In the genomic region with DNA sequence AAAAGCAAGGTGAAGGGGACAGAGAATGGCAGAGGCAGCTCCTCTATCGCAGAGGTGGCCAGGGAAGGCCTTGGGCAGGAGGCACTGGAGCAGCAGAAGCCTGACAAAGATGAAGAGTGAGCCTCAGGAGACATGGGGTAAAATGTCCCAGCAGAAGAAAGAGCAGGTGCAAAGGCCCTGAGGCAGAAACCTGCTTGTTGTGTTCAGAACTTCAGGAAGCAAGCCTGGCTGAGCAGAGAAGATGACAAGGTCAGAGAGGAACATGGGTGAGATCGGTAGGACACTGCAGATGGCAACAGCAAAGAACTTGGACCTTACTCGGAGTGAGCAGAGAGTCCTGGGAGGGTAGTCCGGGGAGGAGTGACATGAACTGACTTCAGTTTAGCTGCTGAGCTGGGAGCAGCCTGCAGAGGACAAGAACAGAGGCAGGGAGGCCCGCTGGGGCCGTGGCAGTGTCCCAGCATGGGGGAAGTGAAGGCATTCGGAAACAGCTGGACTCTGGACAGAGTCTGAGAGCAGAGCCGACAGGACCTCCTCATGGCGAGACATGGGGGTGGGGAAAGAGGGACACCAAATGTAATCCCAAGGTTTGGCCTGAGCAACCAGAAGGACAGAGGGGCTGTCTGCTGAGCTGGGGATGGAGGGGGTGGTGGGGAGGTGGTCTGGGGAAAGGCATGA, we compare ENCODE assay signal across 13 cellular contexts.
DNase-seq lines count a peak whose midpoint lies in the region; ATAC-seq and TF ChIP-seq lines count a peak whose summit lies in the region.
"Had no signal": no experiment of that assay in that cellular context is flagged by ENCODE, and none has a peak within 500 bp of the region (broad histone marks: within the 10 kb centered on the region; RNA-seq: fewer than 3 reads in every experiment).

No MANE protein-coding gene starts in this region.

- POLR2A ChIA-PET in CD4-positive, alpha-beta memory T cell (lab: Charles Lee; ENCODE audit: partially characterized antibody): interaction anchor here (0.7 to 2.0 kb wide), 3 partner anchors 30 to 97 kb away, joined by 3 to 5 read pairs (median 3); no protein-coding TSS in a partner anchor

- WGBS in sigmoid colon, 2 donors: 78 to 83% methylated on average over 9 of the region's 9 CpGs

- H3K4me3 ChIP-seq in CD4-positive, alpha-beta memory T cell (ENCODE audit: low read length in 2 of 2): no peak overlapping the region
- H3K4me3 ChIP-seq in RWPE2 (ENCODE audit: severe bottlenecking) (no peak overlapping the region), dorsolateral prefrontal cortex (no peak overlapping the region), sigmoid colon (no peak overlapping the region), MG63 (no peak overlapping the region)
- H3K4me3 ChIP-seq: cardiac muscle cell, uterus had no signal

- peaks cover 80% of the 10 kb centered on the region for H3K4me1 ChIP-seq in CD4-positive, alpha-beta memory T cell (ENCODE audit: insufficient read depth, low read length)
- H3K4me1 ChIP-seq in RWPE2 (ENCODE audit: insufficient read depth, poor library complexity, severe bottlenecking): no peaks in the 10 kb centered on the region
- H3K4me1 ChIP-seq in sigmoid colon: peaks cover 0 to 24% (median 14%) of the 10 kb centered on the region in 4 donors
- H3K4me1 ChIP-seq: parathyroid adenoma, uterus had no signal

- ATAC-seq in RWPE2 (ENCODE audit: low read depth): no peak
- ATAC-seq in HG03354 (IDR thresholded peaks at IDR 0.05; ENCODE audit: poor library complexity, severe bottlenecking, unreplicated experiment): no peak

- no peaks in the 10 kb centered on the region for H3K9me3 ChIP-seq in CD4-positive, alpha-beta memory T cell (ENCODE audit: control insufficient read depth in 1 of 2, low read length in 2 of 2)
- no peaks in the 10 kb centered on the region for H3K9me3 ChIP-seq in RWPE2 (ENCODE audit: severe bottlenecking)
- peaks cover 0 to 3% (median 0%) of the 10 kb centered on the region in 4 donors for H3K9me3 ChIP-seq in sigmoid colon
- 0 out of 2 replicates have a peak, but pooled peaks cover 2% of the 10 kb centered on the region for H3K9me3 ChIP-seq in MG63
- H3K9me3 ChIP-seq: uterus had no signal

- H3K9me3 Mint-ChIP-seq in CD4-positive, alpha-beta memory T cell: peaks cover 0 to 2% (median 0%) of the 10 kb centered on the region in 8 donors

- no peak for TF ChIP-seq EP300 in sigmoid colon (IDR thresholded peaks at IDR 0.05)

- intact Hi-C loops in CD4-positive, alpha-beta memory T cell (cut with micrococcal nuclease): no loop called here
- intact Hi-C loops in dorsolateral prefrontal cortex (cut with DNase I) (loop anchor here in 1 of 2 donors (10.0 kb wide), 1 partner anchor 183 kb away; no protein-coding TSS in a partner anchor), sigmoid colon (cut with DNase I) (loop anchor here (10.0 kb wide), 1 partner anchor 103 kb away; a partner anchor contains a TSS)

- H3K27me3 Mint-ChIP-seq in CD4-positive, alpha-beta memory T cell: no peaks in the 10 kb centered on the region

- H3K27me3 ChIP-seq in CD4-positive, alpha-beta memory T cell (ENCODE audit: insufficient read depth, low read length): no peaks in the 10 kb centered on the region
- H3K27me3 ChIP-seq in RWPE2 (ENCODE audit: insufficient read depth, poor library complexity, severe bottlenecking): no peaks in the 10 kb centered on the region
- no peaks in the 10 kb centered on the region for H3K27me3 ChIP-seq in dorsolateral prefrontal cortex
- no peaks in the 10 kb centered on the region for H3K27me3 ChIP-seq in sigmoid colon
- H3K27me3 ChIP-seq in MG63: no peaks in the 10 kb centered on the region
- H3K27me3 ChIP-seq: cardiac muscle cell, uterus had no signal

- H3K27ac Mint-ChIP-seq in CD4-positive, alpha-beta memory T cell: peak overlapping the region; percentile 64 to 95 (median 90)

- CTCF ChIA-PET in CD4-positive, alpha-beta memory T cell (lab: Charles Lee; ENCODE audit: partially characterized antibody): interaction anchor here (0.8 kb wide), 1 partner anchor 184 kb away, joined by 3 read pairs; no protein-coding TSS in a partner anchor

- no peak for DNase-seq in CD4-positive, alpha-beta memory T cell
- DNase-seq in RWPE2 (ENCODE audit: low spot score): peak; percentile 71
- DNase-seq in dorsolateral prefrontal cortex: peak in 1 of 10 donors; percentile 64
- no peak for DNase-seq in sigmoid colon
- no peak for DNase-seq in MG63
- DNase-seq in NCI-H2107 (lab: John Stamatoyannopoulos, UW): no peak
- no peak for DNase-seq in NCI-H2196 treated with DMSO at 0.1 percent for 48 hours (lab: John Stamatoyannopoulos, UW; ENCODE audit: unreplicated experiment)
- DNase-seq: NCI-H1048, NCI-H748 treated with DMSO at 0.1 percent for 48 hours, uterus had no signal

- no peak for TF ChIP-seq POLR2A in sigmoid colon (IDR thresholded peaks at IDR 0.05)

- no peak for TF ChIP-seq CTCF in RWPE2 (IDR thresholded peaks at IDR 0.05; ENCODE audit: poor library complexity, severe bottlenecking)
- no peak for TF ChIP-seq CTCF in dorsolateral prefrontal cortex (IDR thresholded peaks at IDR 0.05 in 54 of 56, conservative IDR thresholded peaks at IDR 0.05 in 2 of 56; ENCODE audit: low read depth in 1 of 56, partially characterized antibody in 56 of 56)
- no peak for TF ChIP-seq CTCF in sigmoid colon (IDR thresholded peaks at IDR 0.05)

- H3K27ac ChIP-seq in CD4-positive, alpha-beta memory T cell (ENCODE audit: low read depth, low read length): no peak overlapping the region
- H3K27ac ChIP-seq in RWPE2 (ENCODE audit: poor library complexity, severe bottlenecking) (no peak overlapping the region), dorsolateral prefrontal cortex (peak overlapping the region; percentile 80 to 100 (median 98)), sigmoid colon (peak overlapping the region; percentile 60 to 68 (median 64))
- H3K27ac ChIP-seq: cardiac muscle cell, parathyroid adenoma had no signal

- H3K4me3 Mint-ChIP-seq in CD4-positive, alpha-beta memory T cell: peak overlapping the region in 6 of 8 donors; percentile 0 to 83 (median 40)

- peaks cover 32% of the 10 kb centered on the region for H3K36me3 ChIP-seq in CD4-positive, alpha-beta memory T cell (ENCODE audit: insufficient read depth, low read length)
- H3K36me3 ChIP-seq in RWPE2 (ENCODE audit: low read depth) (no peaks in the 10 kb centered on the region), sigmoid colon (no peaks in the 10 kb centered on the region), MG63 (no peaks in the 10 kb centered on the region)
- H3K36me3 ChIP-seq: cardiac muscle cell, uterus had no signal

- H3K4me1 Mint-ChIP-seq in CD4-positive, alpha-beta memory T cell: peaks cover 73 to 97% (median 85%) of the 10 kb centered on the region in 4 donors

- peaks cover 51 to 61% of the 10 kb centered on the region in 2 donors for H3K36me3 Mint-ChIP-seq in CD4-positive, alpha-beta memory T cell

Comparison
In these comparisons a context has a peak if more than half of its experiments do, and no peak if none do; other contexts are left out.
1. H3K27ac ChIP-seq: peak in dorsolateral prefrontal cortex (59 of 59) and sigmoid colon (4 of 4); none in CD4-positive, alpha-beta memory T cell (single experiment) and RWPE2 (single experiment).